Comparison of ENCODE assay signal across 10 cellular contexts in the genomic region with DNA sequence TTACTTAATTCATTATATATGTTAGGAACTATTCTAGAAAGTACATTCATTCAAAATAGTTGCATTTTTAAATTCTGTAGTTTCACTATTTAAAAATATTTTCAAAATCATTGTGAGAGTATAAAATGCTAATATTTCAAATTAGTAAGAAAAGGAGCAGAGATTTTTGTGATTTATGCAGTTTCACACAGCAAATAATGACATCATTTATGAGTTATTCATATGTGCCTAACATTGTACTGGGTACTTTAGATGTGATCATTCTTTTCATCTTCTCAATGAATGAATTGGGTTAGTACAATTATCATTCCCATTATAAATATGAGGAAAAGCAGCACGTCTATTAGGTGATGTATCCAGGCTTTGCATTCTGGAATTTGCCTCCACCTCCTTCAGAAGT.
"Had no signal": no experiment of that assay in that cellular context is flagged by ENCODE, and none has a peak within 500 bp of the region (broad histone marks: within the 10 kb centered on the region; RNA-seq: fewer than 3 reads in every experiment).

No MANE protein-coding gene starts in this region.

- H3K27ac Mint-ChIP-seq: HFFc6 had no signal

- DNase-seq: GM23248, H9, HCEC 1CT, HFFc6, IMR-90, KG1 had no signal

- H3K9ac ChIP-seq: GM23248 had no signal

- H3K27ac ChIP-seq: GM23248, HL-60 had no signal

- H3K9me3 Mint-ChIP-seq: H9 had no signal

- FAIRE-seq: H1, H54, K562 had no signal

- ATAC-seq: K562 had no signal

- H2AFZ ChIP-seq: GM23248 had no signal

- H3K4me3 ChIP-seq: GM23248, K562 had no signal

- H3K4me3 Mint-ChIP-seq: H9, HFFc6 had no signal
